ENCODE assay signal across 31 cellular contexts in genomic region chr1:43809097-43809673, GRCh38.
"Had no signal": no experiment of that assay in that cellular context is flagged by ENCODE, and none has a peak within 500 bp of the region (broad histone marks: within the 10 kb centered on the region; RNA-seq: fewer than 3 reads in every experiment).

No MANE protein-coding gene starts in this region.

- DNase-seq: naive thymus-derived CD8-positive, alpha-beta T cell; nephron progenitor cell; nucleus accumbens; ovary; posterior cingulate gyrus; psoas muscle; right cardiac atrium; spleen; stimulated activated CD4-positive, alpha-beta T cell treated with anti-CD3 and anti-CD28 coated beads, Interleukin-12 subunit alpha, Interleukin-12 subunit beta, amount 100 ng/mL, for 4 hours; stimulated activated CD4-positive, alpha-beta T cell treated with anti-CD3 and anti-CD28 coated beads, Interleukin-1b, Interleukin-23, amount 100 ng/mL, for 48 hours; stimulated activated CD4-positive, alpha-beta T cell treated with anti-CD3 and anti-CD28 coated beads, Interleukin-4, amount 100 ng/mL, for 1 hour; stimulated activated naive B cell treated with anti-CD40 and anti-IgM and Interleukin-4, amounts not matched to agents 10 μg/mL and 1 μg/mL and 100 μg/mL, for 72 hours; stimulated activated naive CD4-positive, alpha-beta T cell treated with Interleukin-2 at 50 U/mL for 16 hours; stomach; thyroid gland; trophoblast cell; upper lobe of left lung had no signal

- H3K27me3 ChIP-seq: neutrophil, ovary, spleen, stomach, thyroid gland, tibial nerve, upper lobe of left lung, vagina had no signal

- ATAC-seq: naive thymus-derived CD8-positive, alpha-beta T cell; natural killer cell treated with Interleukin-12 subunit alpha and Interleukin-12 subunit beta and Interleukin-15 and Interleukin-18, amount 100 ng/mL, for 72 hours; psoas muscle; right cardiac atrium; sciatic nerve; stimulated activated effector memory CD8-positive, alpha-beta T cell treated with anti-CD3 and anti-CD28 coated beads, Interleukin-12 subunit alpha, Interleukin-12 subunit beta, amount 100 ng/mL, for 72 hours; stimulated activated naive B cell treated with anti-CD40 and anti-IgM and Interleukin-4, amounts not matched to agents 10 μg/mL and 1 μg/mL and 100 μg/mL, for 72 hours had no signal

- H3K4me1 ChIP-seq: parathyroid adenoma, psoas muscle, stomach, thyroid gland, upper lobe of left lung, vagina had no signal

- H3K4me3 Mint-ChIP-seq: naive thymus-derived CD8-positive, alpha-beta T cell; natural killer cell treated with Interleukin-12 subunit alpha and Interleukin-12 subunit beta and Interleukin-15 and Interleukin-18, amount 100 ng/mL, for 72 hours; nephron progenitor cell; neural crest cell; stimulated activated effector memory CD8-positive, alpha-beta T cell treated with anti-CD3 and anti-CD28 coated beads, Interleukin-12 subunit alpha, Interleukin-12 subunit beta, amount 100 ng/mL, for 72 hours; stimulated activated naive B cell treated with anti-CD40 and anti-IgM and Interleukin-4, amounts not matched to agents 10 μg/mL and 1 μg/mL and 100 μg/mL, for 72 hours; stimulated activated naive CD8-positive, alpha-beta T cell treated with anti-CD3 and anti-CD28 coated beads, Interleukin-15, Interleukin-2, amounts not matched to agents 100 ng/mL and 50 ng/mL, for 24 hours had no signal

- H3K4me2 ChIP-seq: smooth muscle cell had no signal

- H3K27ac Mint-ChIP-seq: natural killer cell treated with Interleukin-12 subunit alpha and Interleukin-12 subunit beta and Interleukin-15 and Interleukin-18, amount 100 ng/mL, for 72 hours; nephron progenitor cell; progenitor cell of endocrine pancreas; stimulated activated effector memory CD8-positive, alpha-beta T cell treated with anti-CD3 and anti-CD28 coated beads, Interleukin-12 subunit alpha, Interleukin-12 subunit beta, amount 100 ng/mL, for 72 hours; stimulated activated naive CD8-positive, alpha-beta T cell treated with anti-CD3 and anti-CD28 coated beads, Interleukin-15, Interleukin-2, amounts not matched to agents 100 ng/mL and 50 ng/mL, for 24 hours had no signal

- H3K9me3 ChIP-seq: neutrophil, ovary, psoas muscle, thoracic aorta, thyroid gland, upper lobe of left lung, vagina had no signal

- H3K27me3 Mint-ChIP-seq: naive thymus-derived CD8-positive, alpha-beta T cell; natural killer cell treated with Interleukin-12 subunit alpha and Interleukin-12 subunit beta and Interleukin-15 and Interleukin-18, amount 100 ng/mL, for 72 hours; progenitor cell of endocrine pancreas; stimulated activated naive B cell treated with anti-CD40 and anti-IgM and Interleukin-4, amounts not matched to agents 10 μg/mL and 1 μg/mL and 100 μg/mL, for 72 hours; stimulated activated naive CD8-positive, alpha-beta T cell treated with anti-CD3 and anti-CD28 coated beads, Interleukin-15, Interleukin-2, amounts not matched to agents 100 ng/mL and 50 ng/mL, for 24 hours had no signal

- FAIRE-seq: urothelium cell line had no signal

- H3K79me2 ChIP-seq: parathyroid adenoma had no signal

- H3K4me3 ChIP-seq: ovary, psoas muscle, skin epidermis, smooth muscle cell, spleen, stomach, thoracic aorta, thyroid gland, tibial nerve, upper lobe of left lung, vagina had no signal

- H3K4me1 Mint-ChIP-seq: nephron progenitor cell; neural crest cell; stimulated activated effector memory CD8-positive, alpha-beta T cell treated with anti-CD3 and anti-CD28 coated beads, Interleukin-12 subunit alpha, Interleukin-12 subunit beta, amount 100 ng/mL, for 72 hours had no signal

- H3K27ac ChIP-seq: neutrophil, ovary, parathyroid adenoma, psoas muscle, skin epidermis, spleen, stomach, thoracic aorta, thyroid gland, tibial nerve, upper lobe of left lung, vagina had no signal

- H2AFZ ChIP-seq: parathyroid adenoma had no signal

- H3K36me3 ChIP-seq: neutrophil, ovary, thoracic aorta, thyroid gland, upper lobe of left lung, vagina had no signal

- H3K9ac ChIP-seq: parathyroid adenoma had no signal
